20 cellular contexts compared by ENCODE assay signal in genomic region chr6:161103475-161103874, GRCh38.
"Had no signal": no experiment of that assay in that cellular context is flagged by ENCODE, and none has a peak within 500 bp of the region (broad histone marks: within the 10 kb centered on the region; RNA-seq: fewer than 3 reads in every experiment).

No MANE protein-coding gene starts in this region.

- H3K9me3 Mint-ChIP-seq: activated B cell treated with CpG ODN at 0.5 μM for 24 hours; activated CD4-positive, alpha-beta T cell treated with anti-CD3 and anti-CD28 coated beads, Interleukin-2, amount 10 ng/mL, durations not matched to agents 7 days and 5 days; activated T-helper 1 cell treated with anti-CD3 and anti-CD28 coated beads, Interleukin-12 subunit alpha, Interleukin-12 subunit beta, Interleukin-2, Interleukin-4 antibody, amounts not matched to agents 30 ng/mL and 10 ng/mL and 1 ng/mL, durations not matched to agents 14 hours and 24 hours and 36 hours; natural killer cell treated with Interleukin-12 subunit alpha and Interleukin-12 subunit beta and Interleukin-15 and Interleukin-18, amount 100 ng/mL, for 72 hours; T-helper 2 cell treated with Interferon-gamma antibody and Interleukin-4, amounts not matched to agents 5 μg/mL and 100 μg/mL, for 36 hours had no signal

- H3K27me3 ChIP-seq: cardiac muscle cell, neutrophil, sigmoid colon, tibial artery had no signal

- ATAC-seq: left colon; lower lobe of right lung; natural killer cell treated with Interleukin-12 subunit alpha and Interleukin-12 subunit beta and Interleukin-15 and Interleukin-18, amount 100 ng/mL, for 72 hours had no signal

- H3K27me3 Mint-ChIP-seq: activated B cell treated with CpG ODN at 0.5 μM for 24 hours; activated CD4-positive, alpha-beta T cell treated with anti-CD3 and anti-CD28 coated beads, Interleukin-2, amount 10 ng/mL, durations not matched to agents 7 days and 5 days; natural killer cell treated with Interleukin-12 subunit alpha and Interleukin-12 subunit beta and Interleukin-15 and Interleukin-18, amount 100 ng/mL, for 72 hours had no signal

- H3K4me3 ChIP-seq: cardiac muscle cell, lower lobe of right lung, sigmoid colon, SK-N-MC, tibial artery had no signal

- DNase-seq: activated B cell treated with CpG ODN at 0.5 μM for 24 hours; activated CD4-positive, alpha-beta T cell treated with anti-CD3 and anti-CD28 coated beads, Interleukin-2, amount 10 ng/mL, durations not matched to agents 7 days and 5 days; activated CD8-positive, alpha-beta memory T cell treated with anti-CD3 and anti-CD28 coated beads for 24 hours; activated naive CD4-positive, alpha-beta T cell; dermis blood vessel endothelial cell; foreskin fibroblast; glutamatergic neuron; islet precursor cell; left colon; lower lobe of right lung; sigmoid colon; stimulated activated CD8-positive, alpha-beta memory T cell treated with anti-CD3 and anti-CD28 coated beads, Interleukin-4, amount 100 ng/mL, for 48 hours; stimulated activated naive CD4-positive, alpha-beta T cell treated with Interleukin-2 at 50 U/mL for 16 hours; tibial artery had no signal

- H3K27ac ChIP-seq: cardiac muscle cell, lower lobe of right lung, neutrophil, sigmoid colon, SK-N-MC, tibial artery had no signal

- H3K4me3 Mint-ChIP-seq: activated B cell treated with CpG ODN at 0.5 μM for 24 hours; activated CD4-positive, alpha-beta T cell treated with anti-CD3 and anti-CD28 coated beads, Interleukin-2, amount 10 ng/mL, durations not matched to agents 7 days and 5 days; activated T-helper 1 cell treated with anti-CD3 and anti-CD28 coated beads, Interleukin-12 subunit alpha, Interleukin-12 subunit beta, Interleukin-2, Interleukin-4 antibody, amounts not matched to agents 30 ng/mL and 10 ng/mL and 1 ng/mL, durations not matched to agents 14 hours and 24 hours and 36 hours; natural killer cell treated with Interleukin-12 subunit alpha and Interleukin-12 subunit beta and Interleukin-15 and Interleukin-18, amount 100 ng/mL, for 72 hours; T-helper 2 cell treated with Interferon-gamma antibody and Interleukin-4, amounts not matched to agents 5 μg/mL and 100 μg/mL, for 36 hours had no signal

- H3K4me1 Mint-ChIP-seq: activated B cell treated with CpG ODN at 0.5 μM for 24 hours had no signal

- H3K4me1 ChIP-seq: lower lobe of right lung, sigmoid colon had no signal

- H3K27ac Mint-ChIP-seq: activated B cell treated with CpG ODN at 0.5 μM for 24 hours; activated CD4-positive, alpha-beta T cell treated with anti-CD3 and anti-CD28 coated beads, Interleukin-2, amount 10 ng/mL, durations not matched to agents 7 days and 5 days; activated T-helper 1 cell treated with anti-CD3 and anti-CD28 coated beads, Interleukin-12 subunit alpha, Interleukin-12 subunit beta, Interleukin-2, Interleukin-4 antibody, amounts not matched to agents 30 ng/mL and 10 ng/mL and 1 ng/mL, durations not matched to agents 14 hours and 24 hours and 36 hours; natural killer cell treated with Interleukin-12 subunit alpha and Interleukin-12 subunit beta and Interleukin-15 and Interleukin-18, amount 100 ng/mL, for 72 hours; T-helper 2 cell treated with Interferon-gamma antibody and Interleukin-4, amounts not matched to agents 5 μg/mL and 100 μg/mL, for 36 hours had no signal

- H3K9me3 ChIP-seq: lower lobe of right lung, neutrophil, sigmoid colon, tibial artery had no signal
